8 cellular contexts compared by ENCODE assay signal in genomic region chr2:31233741-31234689, GRCh38. TPM values are rescaled to one million over a fixed set of nuclear protein-coding genes. Genes with fewer than 3 reads are reported as not detected.
DNase-seq lines count a peak whose midpoint lies in the region; ATAC-seq and TF ChIP-seq lines count a peak whose summit lies in the region.

EHD3 (plus strand) TSS chr2:31234152; CDS start chr2:31234622, 470 bp downstream.

- H3K27me3 ChIP-seq in AG04450 (ENCODE audit: control insufficient read depth, insufficient read depth, low read length) = peaks cover 11% of the 10 kb centered on the region

- peak; percentile 76 for TF ChIP-seq CTCF in AG04450 (IDR thresholded peaks at IDR 0.05; ENCODE audit: low read depth, low read length)

- peaks cover 25% of the 10 kb centered on the region for H3K27me3 Mint-ChIP-seq in activated CD8-positive, alpha-beta T cell treated with anti-CD3 and anti-CD28 coated beads, Interleukin-2, amount 10 ng/mL, durations not matched to agents 7 days and 5 days (ENCODE audit: low read depth)

- POLR2A ChIA-PET in AG04450 (lab: Yijun Ruan, JAX) = interaction anchor here (0.5 to 2.3 kb wide), 6 partner anchors 41 to 1069 kb away, joined by 3 to 9 read pairs (median 3); no protein-coding TSS in a partner anchor
- POLR2A ChIA-PET in activated CD8-positive, alpha-beta T cell treated with anti-CD3 and anti-CD28 coated beads, Interleukin-2, amount 10 ng/mL, durations not matched to agents 7 days and 5 days (lab: Charles Lee) = no interaction called here

- no peaks in the 10 kb centered on the region for H3K9me3 Mint-ChIP-seq in activated CD8-positive, alpha-beta T cell treated with anti-CD3 and anti-CD28 coated beads, Interleukin-2, amount 10 ng/mL, durations not matched to agents 7 days and 5 days (ENCODE audit: insufficient read depth)

- H3K9me3 ChIP-seq in AG04450 (ENCODE audit: control insufficient read depth, insufficient read depth, low read length) = no peaks in the 10 kb centered on the region; the same call in 1 of the 2 replicates

- peak within 1 kb of the TSS; percentile 83 for H3K4me3 ChIP-seq in AG04450 (ENCODE audit: low read depth, low read length)

- CTCF ChIA-PET in AG04450 (lab: Charles Lee) = interaction anchor here (0.6 to 4.9 kb wide), 35 partner anchors 9 to 952 kb away, joined by 3 to 71 read pairs (median 4); no protein-coding TSS in a partner anchor
- CTCF ChIA-PET in activated CD8-positive, alpha-beta T cell treated with anti-CD3 and anti-CD28 coated beads, Interleukin-2, amount 10 ng/mL, durations not matched to agents 7 days and 5 days (lab: Charles Lee) = interaction anchor here (0.9 to 3.0 kb wide), 2 partner anchors 64 to 100 kb away, joined by 3 to 9 read pairs; no protein-coding TSS in a partner anchor

- ATAC-seq in GM19023 (IDR thresholded peaks at IDR 0.05; ENCODE audit: unreplicated experiment) (peak; percentile 95), HG03280 (IDR thresholded peaks at IDR 0.05; ENCODE audit: unreplicated experiment) (peak; percentile 99)
- ATAC-seq in activated CD8-positive, alpha-beta T cell treated with anti-CD3 and anti-CD28 coated beads, Interleukin-2, amount 10 ng/mL, durations not matched to agents 7 days and 5 days = peak; percentile 99

- H3K27ac Mint-ChIP-seq in activated CD8-positive, alpha-beta T cell treated with anti-CD3 and anti-CD28 coated beads, Interleukin-2, amount 10 ng/mL, durations not matched to agents 7 days and 5 days = no peak within 1 kb of the TSS

- H3K4me3 Mint-ChIP-seq in activated CD8-positive, alpha-beta T cell treated with anti-CD3 and anti-CD28 coated beads, Interleukin-2, amount 10 ng/mL, durations not matched to agents 7 days and 5 days = peak within 1 kb of the TSS; percentile 62

- DNase-seq in AG04450 (ENCODE audit: low read depth, low spot score) = peak; percentile 77
- peak; percentile 94 for DNase-seq in NCI-H510A treated with DMSO at 0.1 percent for 48 hours (lab: John Stamatoyannopoulos, UW)
- peak; percentile 85 for DNase-seq in activated CD8-positive, alpha-beta T cell treated with anti-CD3 and anti-CD28 coated beads, Interleukin-2, amount 10 ng/mL, durations not matched to agents 7 days and 5 days
- DNase-seq in effector CD8-positive, alpha-beta T cell (lab: John Stamatoyannopoulos, UW) = peak; percentile 48
- peak; percentile 68 to 85 for DNase-seq in lung microvascular endothelial cell (ENCODE audit: low read depth in 2 of 2)
- peak; percentile 49 to 61 (median 51) for DNase-seq in stimulated activated CD4-positive, alpha-beta T cell treated with anti-CD3 and anti-CD28 coated beads, TNF-alpha, amount 100 ng/mL, for 4 hours (ENCODE audit: low read depth in 3 of 3)

- H3K27ac ChIP-seq in AG04450 (ENCODE audit: low read depth, low read length) = peak within 1 kb of the TSS; percentile 52

- H3K36me3 Mint-ChIP-seq in activated CD8-positive, alpha-beta T cell treated with anti-CD3 and anti-CD28 coated beads, Interleukin-2, amount 10 ng/mL, durations not matched to agents 7 days and 5 days (ENCODE audit: low read depth) = no peaks in the 10 kb centered on the region

- H3K4me1 Mint-ChIP-seq in activated CD8-positive, alpha-beta T cell treated with anti-CD3 and anti-CD28 coated beads, Interleukin-2, amount 10 ng/mL, durations not matched to agents 7 days and 5 days (ENCODE audit: low read depth) = peaks cover 8% of the 10 kb centered on the region

RNA-seq across cellular contexts. Expression of gene EHD3, which starts in this region (rescaled TPM):
- polyA plus RNA-seq in AG04450 (2011; rRNA removed) = 39.8 and 48.6 TPM in 2 replicates
- 45.7 and 61.4 TPM in 2 replicates for polyA minus RNA-seq in AG04450 (2011; rRNA and poly(A)+ RNA removed)
- total RNA-seq in activated CD8-positive, alpha-beta T cell treated with anti-CD3 and anti-CD28 coated beads, Interleukin-2, amount 10 ng/mL, durations not matched to agents 7 days and 5 days = under 1 TPM; 0.05 to 0.21 TPM
- total RNA-seq in lung microvascular endothelial cell = 2.4 and 6.7 TPM in 2 replicates

Comparison
In these comparisons a context has a peak if more than half of its experiments do, and no peak if none do; other contexts are left out.
1. Peak in every context shown above with its lines: DNase-seq, ATAC-seq, H3K4me3 ChIP-seq and H3K27ac ChIP-seq.
2. Peak in DNase-seq and ATAC-seq in activated CD8-positive, alpha-beta T cell treated with anti-CD3 and anti-CD28 coated beads, Interleukin-2, amount 10 ng/mL, durations not matched to agents 7 days and 5 days; RNA of the gene not detected or under 1 TPM.